ENCODE assay signal across 1 cellular context in genomic region chr6:166351715-166352285, GRCh38.
TF ChIP-seq lines count a peak whose summit lies in the region.

No MANE protein-coding gene starts in this region.

TF ChIP-seq in GM12878, 131 proteins besides CTCF, POLR2A, EP300 and RAD21 (continued from another document):
- TF ChIP-seq, protein P1, sequence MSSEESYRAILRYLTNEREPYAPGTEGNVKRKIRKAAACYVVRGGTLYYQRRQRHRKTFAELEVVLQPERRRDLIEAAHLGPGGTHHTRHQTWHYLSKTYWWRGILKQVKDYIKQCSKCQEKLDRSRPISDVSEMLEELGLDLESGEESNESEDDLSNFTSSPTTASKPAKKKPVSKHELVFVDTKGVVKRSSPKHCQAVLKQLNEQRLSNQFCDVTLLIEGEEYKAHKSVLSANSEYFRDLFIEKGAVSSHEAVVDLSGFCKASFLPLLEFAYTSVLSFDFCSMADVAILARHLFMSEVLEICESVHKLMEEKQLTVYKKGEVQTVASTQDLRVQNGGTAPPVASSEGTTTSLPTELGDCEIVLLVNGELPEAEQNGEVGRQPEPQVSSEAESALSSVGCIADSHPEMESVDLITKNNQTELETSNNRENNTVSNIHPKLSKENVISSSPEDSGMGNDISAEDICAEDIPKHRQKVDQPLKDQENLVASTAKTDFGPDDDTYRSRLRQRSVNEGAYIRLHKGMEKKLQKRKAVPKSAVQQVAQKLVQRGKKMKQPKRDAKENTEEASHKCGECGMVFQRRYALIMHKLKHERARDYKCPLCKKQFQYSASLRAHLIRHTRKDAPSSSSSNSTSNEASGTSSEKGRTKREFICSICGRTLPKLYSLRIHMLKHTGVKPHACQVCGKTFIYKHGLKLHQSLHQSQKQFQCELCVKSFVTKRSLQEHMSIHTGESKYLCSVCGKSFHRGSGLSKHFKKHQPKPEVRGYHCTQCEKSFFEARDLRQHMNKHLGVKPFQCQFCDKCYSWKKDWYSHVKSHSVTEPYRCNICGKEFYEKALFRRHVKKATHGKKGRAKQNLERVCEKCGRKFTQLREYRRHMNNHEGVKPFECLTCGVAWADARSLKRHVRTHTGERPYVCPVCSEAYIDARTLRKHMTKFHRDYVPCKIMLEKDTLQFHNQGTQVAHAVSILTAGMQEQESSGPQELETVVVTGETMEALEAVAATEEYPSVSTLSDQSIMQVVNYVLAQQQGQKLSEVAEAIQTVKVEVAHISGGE (CRISPR knock-in tag; IDR thresholded peaks at IDR 0.05) = no peak
- no peak for TF ChIP-seq CBFB (IDR thresholded peaks at IDR 0.05; ENCODE audit: low read depth)
- no peak for TF ChIP-seq ASH2L (IDR thresholded peaks at IDR 0.05; ENCODE audit: borderline replicate concordance, low read depth)
- TF ChIP-seq, protein P2, sequence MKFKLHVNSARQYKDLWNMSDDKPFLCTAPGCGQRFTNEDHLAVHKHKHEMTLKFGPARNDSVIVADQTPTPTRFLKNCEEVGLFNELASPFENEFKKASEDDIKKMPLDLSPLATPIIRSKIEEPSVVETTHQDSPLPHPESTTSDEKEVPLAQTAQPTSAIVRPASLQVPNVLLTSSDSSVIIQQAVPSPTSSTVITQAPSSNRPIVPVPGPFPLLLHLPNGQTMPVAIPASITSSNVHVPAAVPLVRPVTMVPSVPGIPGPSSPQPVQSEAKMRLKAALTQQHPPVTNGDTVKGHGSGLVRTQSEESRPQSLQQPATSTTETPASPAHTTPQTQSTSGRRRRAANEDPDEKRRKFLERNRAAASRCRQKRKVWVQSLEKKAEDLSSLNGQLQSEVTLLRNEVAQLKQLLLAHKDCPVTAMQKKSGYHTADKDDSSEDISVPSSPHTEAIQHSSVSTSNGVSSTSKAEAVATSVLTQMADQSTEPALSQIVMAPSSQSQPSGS (IDR thresholded peaks at IDR 0.05; ENCODE audit: low read length) = no peak
- no peak for TF ChIP-seq CBX5 (IDR thresholded peaks at IDR 0.05; ENCODE audit: low read depth)
- TF ChIP-seq, protein P3, sequence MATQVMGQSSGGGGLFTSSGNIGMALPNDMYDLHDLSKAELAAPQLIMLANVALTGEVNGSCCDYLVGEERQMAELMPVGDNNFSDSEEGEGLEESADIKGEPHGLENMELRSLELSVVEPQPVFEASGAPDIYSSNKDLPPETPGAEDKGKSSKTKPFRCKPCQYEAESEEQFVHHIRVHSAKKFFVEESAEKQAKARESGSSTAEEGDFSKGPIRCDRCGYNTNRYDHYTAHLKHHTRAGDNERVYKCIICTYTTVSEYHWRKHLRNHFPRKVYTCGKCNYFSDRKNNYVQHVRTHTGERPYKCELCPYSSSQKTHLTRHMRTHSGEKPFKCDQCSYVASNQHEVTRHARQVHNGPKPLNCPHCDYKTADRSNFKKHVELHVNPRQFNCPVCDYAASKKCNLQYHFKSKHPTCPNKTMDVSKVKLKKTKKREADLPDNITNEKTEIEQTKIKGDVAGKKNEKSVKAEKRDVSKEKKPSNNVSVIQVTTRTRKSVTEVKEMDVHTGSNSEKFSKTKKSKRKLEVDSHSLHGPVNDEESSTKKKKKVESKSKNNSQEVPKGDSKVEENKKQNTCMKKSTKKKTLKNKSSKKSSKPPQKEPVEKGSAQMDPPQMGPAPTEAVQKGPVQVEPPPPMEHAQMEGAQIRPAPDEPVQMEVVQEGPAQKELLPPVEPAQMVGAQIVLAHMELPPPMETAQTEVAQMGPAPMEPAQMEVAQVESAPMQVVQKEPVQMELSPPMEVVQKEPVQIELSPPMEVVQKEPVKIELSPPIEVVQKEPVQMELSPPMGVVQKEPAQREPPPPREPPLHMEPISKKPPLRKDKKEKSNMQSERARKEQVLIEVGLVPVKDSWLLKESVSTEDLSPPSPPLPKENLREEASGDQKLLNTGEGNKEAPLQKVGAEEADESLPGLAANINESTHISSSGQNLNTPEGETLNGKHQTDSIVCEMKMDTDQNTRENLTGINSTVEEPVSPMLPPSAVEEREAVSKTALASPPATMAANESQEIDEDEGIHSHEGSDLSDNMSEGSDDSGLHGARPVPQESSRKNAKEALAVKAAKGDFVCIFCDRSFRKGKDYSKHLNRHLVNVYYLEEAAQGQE (IDR thresholded peaks at IDR 0.05; ENCODE audit: low read depth, low read length) = no peak
- TF ChIP-seq SMARCA5 (IDR thresholded peaks at IDR 0.05) = no peak
- TF ChIP-seq MYB (IDR thresholded peaks at IDR 0.05; ENCODE audit: borderline replicate concordance, low read depth, low read length) = no peak
- TF ChIP-seq JUNB (IDR thresholded peaks at IDR 0.05) = no peak
- no peak for TF ChIP-seq USF2 (IDR thresholded peaks at IDR 0.05; ENCODE audit: borderline replicate concordance, low read depth, low read length)
- no peak for TF ChIP-seq ZNF384 (IDR thresholded peaks at IDR 0.05; ENCODE audit: borderline replicate concordance, low read depth, low read length)
- no peak for TF ChIP-seq CREB1 (IDR thresholded peaks at IDR 0.05; ENCODE audit: low read depth)
- no peak for TF ChIP-seq RCOR1 (conservative IDR thresholded peaks at IDR 0.05; ENCODE audit: low read depth, low read length)
- TF ChIP-seq, protein P4, sequence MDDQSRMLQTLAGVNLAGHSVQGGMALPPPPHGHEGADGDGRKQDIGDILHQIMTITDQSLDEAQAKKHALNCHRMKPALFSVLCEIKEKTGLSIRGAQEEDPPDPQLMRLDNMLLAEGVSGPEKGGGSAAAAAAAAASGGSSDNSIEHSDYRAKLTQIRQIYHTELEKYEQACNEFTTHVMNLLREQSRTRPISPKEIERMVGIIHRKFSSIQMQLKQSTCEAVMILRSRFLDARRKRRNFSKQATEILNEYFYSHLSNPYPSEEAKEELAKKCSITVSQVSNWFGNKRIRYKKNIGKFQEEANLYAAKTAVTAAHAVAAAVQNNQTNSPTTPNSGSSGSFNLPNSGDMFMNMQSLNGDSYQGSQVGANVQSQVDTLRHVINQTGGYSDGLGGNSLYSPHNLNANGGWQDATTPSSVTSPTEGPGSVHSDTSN (IDR thresholded peaks at IDR 0.05; ENCODE audit: insufficient replicate concordance, low read depth, low read length) = peak; percentile 59
- TF ChIP-seq CEBPB (IDR thresholded peaks at IDR 0.05; ENCODE audit: borderline replicate concordance in 1 of 2, low read depth in 2 of 2, low read length in 2 of 2) = no peak
- no peak for TF ChIP-seq STAT1 (conservative IDR thresholded peaks at IDR 0.05)
- no peak for TF ChIP-seq NFIC (IDR thresholded peaks at IDR 0.05; ENCODE audit: low read depth, low read length)
- TF ChIP-seq NR2C1 (IDR thresholded peaks at IDR 0.05) = no peak
- peak; percentile 53; the same call in 1 of the 2 replicates for TF ChIP-seq RAD51 (IDR thresholded peaks at IDR 0.05)
